In the genomic region with DNA sequence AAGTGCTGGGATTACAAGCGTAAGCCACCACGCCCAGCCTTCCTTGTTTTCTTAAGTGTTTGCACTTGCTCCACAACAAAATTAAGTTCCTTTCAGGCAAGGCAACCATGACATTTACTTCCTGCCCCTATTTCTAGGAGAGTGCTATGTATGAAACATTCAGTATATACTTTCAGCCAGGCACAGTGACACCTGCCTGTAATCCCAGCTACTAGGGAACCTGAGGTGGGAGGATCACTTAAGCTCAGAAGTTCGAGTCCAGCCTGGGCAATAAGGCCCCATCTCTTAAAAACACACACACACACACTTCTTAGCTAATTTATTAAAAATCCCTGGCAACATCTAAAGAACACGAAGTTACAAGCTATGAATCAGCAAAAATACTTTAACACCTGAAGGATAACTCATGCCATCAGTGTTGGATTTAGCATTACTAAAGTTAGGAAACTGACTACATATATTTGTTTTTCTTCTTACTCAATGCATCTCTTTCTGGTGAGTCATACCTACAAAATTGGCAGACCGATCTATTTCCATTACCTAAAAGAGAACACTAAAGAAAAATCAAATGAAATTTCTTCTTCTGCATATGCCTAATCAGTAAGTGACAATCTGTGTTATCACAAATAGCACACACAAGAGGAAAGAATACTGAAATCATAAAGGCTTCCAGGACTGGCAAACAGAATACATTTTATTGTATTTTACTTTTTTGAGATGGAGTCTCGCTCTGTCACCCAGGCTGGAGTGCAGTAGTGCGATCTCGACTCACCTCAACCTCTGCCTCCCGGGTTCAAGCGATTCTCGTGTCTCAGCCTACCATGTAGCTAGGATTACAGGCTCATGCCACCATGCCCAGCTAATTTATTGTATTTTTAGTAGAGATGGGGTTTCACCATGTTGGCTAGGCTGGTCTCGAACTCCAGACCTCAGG, we compare ENCODE assay signal across 1 cellular context.
TF ChIP-seq lines count a peak whose summit lies in the region.

No MANE protein-coding gene starts in this region.

TF ChIP-seq in HepG2, 621 proteins besides CTCF, POLR2A, EP300 and RAD21 (continued from another document):
- TF ChIP-seq, protein P1, sequence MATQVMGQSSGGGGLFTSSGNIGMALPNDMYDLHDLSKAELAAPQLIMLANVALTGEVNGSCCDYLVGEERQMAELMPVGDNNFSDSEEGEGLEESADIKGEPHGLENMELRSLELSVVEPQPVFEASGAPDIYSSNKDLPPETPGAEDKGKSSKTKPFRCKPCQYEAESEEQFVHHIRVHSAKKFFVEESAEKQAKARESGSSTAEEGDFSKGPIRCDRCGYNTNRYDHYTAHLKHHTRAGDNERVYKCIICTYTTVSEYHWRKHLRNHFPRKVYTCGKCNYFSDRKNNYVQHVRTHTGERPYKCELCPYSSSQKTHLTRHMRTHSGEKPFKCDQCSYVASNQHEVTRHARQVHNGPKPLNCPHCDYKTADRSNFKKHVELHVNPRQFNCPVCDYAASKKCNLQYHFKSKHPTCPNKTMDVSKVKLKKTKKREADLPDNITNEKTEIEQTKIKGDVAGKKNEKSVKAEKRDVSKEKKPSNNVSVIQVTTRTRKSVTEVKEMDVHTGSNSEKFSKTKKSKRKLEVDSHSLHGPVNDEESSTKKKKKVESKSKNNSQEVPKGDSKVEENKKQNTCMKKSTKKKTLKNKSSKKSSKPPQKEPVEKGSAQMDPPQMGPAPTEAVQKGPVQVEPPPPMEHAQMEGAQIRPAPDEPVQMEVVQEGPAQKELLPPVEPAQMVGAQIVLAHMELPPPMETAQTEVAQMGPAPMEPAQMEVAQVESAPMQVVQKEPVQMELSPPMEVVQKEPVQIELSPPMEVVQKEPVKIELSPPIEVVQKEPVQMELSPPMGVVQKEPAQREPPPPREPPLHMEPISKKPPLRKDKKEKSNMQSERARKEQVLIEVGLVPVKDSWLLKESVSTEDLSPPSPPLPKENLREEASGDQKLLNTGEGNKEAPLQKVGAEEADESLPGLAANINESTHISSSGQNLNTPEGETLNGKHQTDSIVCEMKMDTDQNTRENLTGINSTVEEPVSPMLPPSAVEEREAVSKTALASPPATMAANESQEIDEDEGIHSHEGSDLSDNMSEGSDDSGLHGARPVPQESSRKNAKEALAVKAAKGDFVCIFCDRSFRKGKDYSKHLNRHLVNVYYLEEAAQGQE (IDR thresholded peaks at IDR 0.05; ENCODE audit: borderline replicate concordance in 1 of 2, low read depth in 1 of 2, low read length in 2 of 2) = no peak
- peak; percentile 45; the same call in 1 of the 2 replicates for TF ChIP-seq FOSL2 (CRISPR knock-in tag; IDR thresholded peaks at IDR 0.05)
- TF ChIP-seq, protein P2, sequence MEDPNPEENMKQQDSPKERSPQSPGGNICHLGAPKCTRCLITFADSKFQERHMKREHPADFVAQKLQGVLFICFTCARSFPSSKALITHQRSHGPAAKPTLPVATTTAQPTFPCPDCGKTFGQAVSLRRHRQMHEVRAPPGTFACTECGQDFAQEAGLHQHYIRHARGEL (CRISPR knock-in tag; IDR thresholded peaks at IDR 0.05) = no peak
- TF ChIP-seq SPEN (CRISPR knock-in tag; IDR thresholded peaks at IDR 0.05; ENCODE audit: low read depth) = no peak
- TF ChIP-seq SAP130 (CRISPR knock-in tag; IDR thresholded peaks at IDR 0.05; ENCODE audit: low read depth) = no peak
- TF ChIP-seq, protein P3, sequence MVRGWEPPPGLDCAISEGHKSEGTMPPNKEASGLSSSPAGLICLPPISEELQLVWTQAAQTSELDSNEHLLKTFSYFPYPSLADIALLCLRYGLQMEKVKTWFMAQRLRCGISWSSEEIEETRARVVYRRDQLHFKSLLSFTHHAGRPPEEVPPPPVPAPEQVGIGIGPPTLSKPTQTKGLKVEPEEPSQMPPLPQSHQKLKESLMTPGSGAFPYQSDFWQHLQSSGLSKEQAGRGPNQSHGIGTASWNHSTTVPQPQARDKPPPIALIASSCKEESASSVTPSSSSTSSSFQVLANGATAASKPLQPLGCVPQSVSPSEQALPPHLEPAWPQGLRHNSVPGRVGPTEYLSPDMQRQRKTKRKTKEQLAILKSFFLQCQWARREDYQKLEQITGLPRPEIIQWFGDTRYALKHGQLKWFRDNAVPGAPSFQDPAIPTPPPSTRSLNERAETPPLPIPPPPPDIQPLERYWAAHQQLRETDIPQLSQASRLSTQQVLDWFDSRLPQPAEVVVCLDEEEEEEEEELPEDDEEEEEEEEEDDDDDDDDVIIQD (CRISPR knock-in tag; IDR thresholded peaks at IDR 0.05; ENCODE audit: low read depth) = 0 out of 2 replicates have a peak, but pooled peaks have one; percentile 12
- no peak for TF ChIP-seq ZSCAN12 (CRISPR knock-in tag; IDR thresholded peaks at IDR 0.05)
- TF ChIP-seq, protein P4, sequence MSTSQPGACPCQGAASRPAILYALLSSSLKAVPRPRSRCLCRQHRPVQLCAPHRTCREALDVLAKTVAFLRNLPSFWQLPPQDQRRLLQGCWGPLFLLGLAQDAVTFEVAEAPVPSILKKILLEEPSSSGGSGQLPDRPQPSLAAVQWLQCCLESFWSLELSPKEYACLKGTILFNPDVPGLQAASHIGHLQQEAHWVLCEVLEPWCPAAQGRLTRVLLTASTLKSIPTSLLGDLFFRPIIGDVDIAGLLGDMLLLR (CRISPR knock-in tag; IDR thresholded peaks at IDR 0.05) = no peak
- no peak for TF ChIP-seq ZNF205 (CRISPR knock-in tag; IDR thresholded peaks at IDR 0.05)
- no peak for TF ChIP-seq ZFP62 (CRISPR knock-in tag; IDR thresholded peaks at IDR 0.05)
- no peak for TF ChIP-seq CENPX (CRISPR knock-in tag; IDR thresholded peaks at IDR 0.05)
- peak; percentile 84 for TF ChIP-seq NFE2L2 (IDR thresholded peaks at IDR 0.05; ENCODE audit: low read length)
- TF ChIP-seq, protein P5, sequence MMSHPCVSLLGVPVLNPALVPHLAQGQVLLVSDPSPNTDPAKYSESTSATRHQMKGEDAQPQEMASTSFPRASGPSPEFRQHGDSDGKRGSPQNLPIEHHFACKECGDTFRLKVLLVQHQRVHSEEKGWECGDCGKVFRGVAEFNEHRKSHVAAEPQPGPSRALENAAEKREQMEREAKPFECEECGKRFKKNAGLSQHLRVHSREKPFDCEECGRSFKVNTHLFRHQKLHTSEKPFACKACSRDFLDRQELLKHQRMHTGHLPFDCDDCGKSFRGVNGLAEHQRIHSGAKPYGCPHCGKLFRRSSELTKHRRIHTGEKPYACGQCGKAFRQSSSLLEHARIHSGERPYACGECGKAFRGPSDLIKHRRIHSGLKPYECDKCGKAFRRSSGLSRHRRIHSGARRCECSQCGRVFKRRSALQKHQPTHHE (CRISPR knock-in tag; IDR thresholded peaks at IDR 0.05; ENCODE audit: borderline replicate concordance) = no peak
